26 cellular contexts compared by ENCODE assay signal in the genomic region with DNA sequence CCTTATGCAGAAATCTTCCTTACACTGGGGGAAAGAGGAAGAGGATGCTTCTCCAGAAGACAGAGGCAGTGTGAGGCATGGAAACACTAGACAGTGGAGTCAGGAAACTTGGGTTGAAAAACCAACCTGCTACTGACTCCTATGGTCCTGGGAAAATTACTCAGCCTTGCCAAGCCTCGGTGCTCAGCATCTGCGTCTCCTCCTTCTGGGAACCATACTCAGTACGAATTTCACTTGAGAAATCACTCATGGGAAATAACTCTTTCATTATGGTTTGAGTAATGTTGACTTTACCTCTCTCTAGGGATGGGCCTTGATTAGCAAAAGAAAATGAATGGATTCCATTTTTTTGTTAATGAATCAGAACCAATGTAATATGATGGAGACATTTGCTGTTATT.
"Had no signal": no experiment of that assay in that cellular context is flagged by ENCODE, and none has a peak within 500 bp of the region (broad histone marks: within the 10 kb centered on the region; RNA-seq: fewer than 3 reads in every experiment).

No MANE protein-coding gene starts in this region.

- DNase-seq: activated CD4-positive, alpha-beta memory T cell treated with anti-CD3 and anti-CD28 coated beads, Interleukin-2, amount 10 ng/mL, durations not matched to agents 7 days and 5 days; activated CD4-positive, alpha-beta T cell treated with anti-CD3 and anti-CD28 coated beads for 1 hour; activated CD4-positive, alpha-beta T cell treated with anti-CD3 and anti-CD28 coated beads for 4 hours; activated CD4-positive, alpha-beta T cell treated with anti-CD3 and anti-CD28 coated beads, Interleukin-2, amount 10 ng/mL, durations not matched to agents 7 days and 5 days; activated CD4-positive, alpha-beta T cell treated with anti-CD3 and anti-CD28 coated beads, Interleukin-2, amount 50 U/mL, for 4 hours; activated CD8-positive, alpha-beta memory T cell treated with anti-CD3 and anti-CD28 coated beads, Interleukin-2, amount 50 U/mL, for 48 hours; activated gamma-delta T cell; activated naive CD4-positive, alpha-beta T cell; activated naive CD4-positive, alpha-beta T cell treated with anti-CD3 and anti-CD28 coated beads, Interleukin-2, amount 10 ng/mL, durations not matched to agents 7 days and 5 days; activated naive CD8-positive, alpha-beta T cell treated with anti-CD3 and anti-CD28 coated beads, Interleukin-2, amount 10 ng/mL, durations not matched to agents 7 days and 5 days; activated T-cell treated with anti-CD3 and anti-CD28 coated beads for 4 hours; activated T-cell treated with anti-CD3 and anti-CD28 coated beads, Interleukin-2, amount 50 U/mL, for 24 hours; activated T-cell treated with anti-CD3 and anti-CD28 coated beads, Interleukin-2, amount 50 U/mL, for 72 hours; amniotic stem cell; anterior cingulate cortex; brain microvascular endothelial cell; dorsolateral prefrontal cortex; effector memory CD4-positive, alpha-beta T cell; endodermal cell; foreskin melanocyte; heart right ventricle; T-helper 1 cell; T-helper 17 cell; T1000 had no signal

- H3K4me3 ChIP-seq: coronary artery, dorsolateral prefrontal cortex, gastroesophageal sphincter, heart right ventricle had no signal
